In genomic region chr18:23091017-23091993, GRCh38 we compare ENCODE assay signal across 8 cellular contexts. TPM values are rescaled to one million over a fixed set of nuclear protein-coding genes. Genes with fewer than 3 reads are reported as not detected.
DNase-seq lines count a peak whose midpoint lies in the region; ATAC-seq and TF ChIP-seq lines count a peak whose summit lies in the region.
"Not testable (repeated sequence)": the region's sequence is repeated elsewhere in the genome, so short reads cannot be mapped to it uniquely, and the experiment has no call there.

No MANE protein-coding gene starts in this region.

- peak overlapping the region; percentile 13 to 59 for H3K27ac Mint-ChIP-seq in stimulated activated naive CD8-positive, alpha-beta T cell treated with anti-CD3 and anti-CD28 coated beads, Interleukin-15, amount 100 ng/mL, for 72 hours

- not testable (repeated sequence) for H3K27me3 Mint-ChIP-seq in stimulated activated naive CD8-positive, alpha-beta T cell treated with anti-CD3 and anti-CD28 coated beads, Interleukin-15, amount 100 ng/mL, for 72 hours

- ATAC-seq in GM18873 (IDR thresholded peaks at IDR 0.05; ENCODE audit: low FRiP score, unreplicated experiment) (peak; percentile 72), HG02610 (IDR thresholded peaks at IDR 0.05; ENCODE audit: unreplicated experiment) (peak; percentile 48)
- not testable (repeated sequence) for ATAC-seq in stimulated activated naive CD8-positive, alpha-beta T cell treated with anti-CD3 and anti-CD28 coated beads, Interleukin-15, amount 100 ng/mL, for 72 hours

- not testable (repeated sequence) for H3K9me3 Mint-ChIP-seq in stimulated activated naive CD8-positive, alpha-beta T cell treated with anti-CD3 and anti-CD28 coated beads, Interleukin-15, amount 100 ng/mL, for 72 hours

- not testable (repeated sequence) for H3K4me3 Mint-ChIP-seq in stimulated activated naive CD8-positive, alpha-beta T cell treated with anti-CD3 and anti-CD28 coated beads, Interleukin-15, amount 100 ng/mL, for 72 hours

- not testable (repeated sequence) for TF ChIP-seq CTCF in astrocyte of the spinal cord (IDR thresholded peaks at IDR 0.05; ENCODE audit: low read depth, low read length)

- H3K4me1 Mint-ChIP-seq in stimulated activated naive CD8-positive, alpha-beta T cell treated with anti-CD3 and anti-CD28 coated beads, Interleukin-15, amount 100 ng/mL, for 72 hours, result not testable (repeated sequence)

- in situ Hi-C loops in astrocyte of the spinal cord (cut with HindIII; ENCODE audit: low sequenced_read_pairs), result not testable (repeated sequence)

- H3K4me3 ChIP-seq in astrocyte of the spinal cord (ENCODE audit: low read depth, low read length), result not testable (repeated sequence)

- DNase-seq in CD1c-positive myeloid dendritic cell (ENCODE audit: extremely low spot score), result peak; percentile 80
- peak; percentile 75 for DNase-seq in HT1080 (ENCODE audit: low read depth)
- peak; percentile 62 for DNase-seq in OCI-M1 (lab: John Stamatoyannopoulos, UW)
- DNase-seq in astrocyte of the spinal cord (ENCODE audit: low read depth, low spot score), result peak; percentile 51
- peak; percentile 64 for DNase-seq in kidney tubule cell (ENCODE audit: low spot score)
- DNase-seq in stimulated activated naive CD8-positive, alpha-beta T cell treated with anti-CD3 and anti-CD28 coated beads, Interleukin-15, amount 100 ng/mL, for 72 hours, result not testable (repeated sequence)

RNA-seq across cellular contexts. Expression of gene CABLES1, which starts 44.0 kb away (rescaled TPM):
- total RNA-seq in HT1080 (2014; rRNA removed; shearing (Covaris generic)), result 3.4 and 5.3 TPM in 2 replicates
- 4.4 and 5.8 TPM in 2 replicates for polyA plus RNA-seq in HT1080 (2015; cell fraction: cytosol; rRNA removed)
- 5.3 and 5.4 TPM in 2 replicates for polyA plus RNA-seq in HT1080 (2015; cell fraction: nucleus; rRNA removed)
